Comparison of ENCODE assay signal across 8 cellular contexts in the genomic region with DNA sequence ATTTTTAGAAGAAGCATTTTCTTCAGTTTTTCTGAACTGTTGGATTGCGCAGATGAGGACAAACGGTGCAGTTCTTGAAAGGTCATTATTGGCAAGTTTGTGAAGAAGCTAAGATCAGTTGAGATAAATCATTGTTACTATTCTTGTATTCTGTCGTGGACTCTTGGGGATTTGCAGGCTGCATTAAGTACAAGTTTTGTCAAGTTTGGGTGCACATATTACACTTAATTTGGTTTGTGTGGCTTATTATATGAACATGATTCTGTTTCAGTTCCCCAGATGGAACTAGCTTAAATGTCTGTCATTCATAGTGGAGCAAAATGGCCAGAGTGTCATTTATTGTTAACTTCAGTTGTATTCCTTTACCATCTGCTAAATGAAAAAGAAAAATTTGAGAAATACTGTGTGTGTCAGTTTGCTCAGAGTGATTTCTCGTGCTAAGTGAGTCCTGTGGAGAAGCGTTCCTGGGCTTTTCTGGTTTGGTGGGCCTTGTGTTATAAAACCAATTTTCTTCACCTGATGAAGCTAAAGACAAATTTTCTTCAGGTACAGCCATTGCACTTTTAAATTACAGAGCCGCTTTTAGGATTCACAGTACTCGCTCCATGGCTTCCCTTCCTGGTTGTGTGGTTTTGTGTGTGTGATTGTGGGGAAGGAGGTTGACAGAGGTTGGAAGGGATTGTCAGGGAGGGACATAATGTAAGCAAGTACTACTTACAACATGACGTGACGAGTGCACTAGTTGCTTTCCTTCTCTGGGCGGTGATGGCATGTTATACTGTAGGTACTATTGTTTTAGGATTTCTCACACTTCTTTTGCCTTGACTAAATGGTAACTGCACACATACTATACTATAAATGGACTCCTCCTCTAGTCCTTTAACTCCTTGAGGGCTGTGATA. TPM values are rescaled to one million over a fixed set of nuclear protein-coding genes. Genes with fewer than 3 reads are reported as not detected.
DNase-seq lines count a peak whose midpoint lies in the region; ATAC-seq and TF ChIP-seq lines count a peak whose summit lies in the region.

No MANE protein-coding gene starts in this region.

- no peak overlapping the region for H4K91ac ChIP-seq in IMR-90 (ENCODE audit: insufficient read depth, low read depth, low read length)

- H3K23ac ChIP-seq in IMR-90 (ENCODE audit: low read depth, low read length), result peak overlapping the region; percentile 87

- peak overlapping the region; percentile 9; the same call in 1 of the 2 replicates for H3K4ac ChIP-seq in IMR-90 (ENCODE audit: low read depth, low read length)

- H3K4me2 ChIP-seq in IMR-90 (ENCODE audit: low read depth, low read length), result peak overlapping the region; percentile 99

- in situ Hi-C loops in IMR-90 (cut with MboI; ENCODE audit: low sequenced_read_pairs), result no loop called here

- TF ChIP-seq CTCF in AG10803 (conservative IDR thresholded peaks at IDR 0.05; ENCODE audit: low read length), result no peak
- no peak for TF ChIP-seq CTCF in IMR-90 (conservative IDR thresholded peaks at IDR 0.05; ENCODE audit: low read depth, low read length)
- no peak for TF ChIP-seq CTCF in cardiac fibroblast (IDR thresholded peaks at IDR 0.05; ENCODE audit: low read depth, low read length)

- no peak overlapping the region for H3K18ac ChIP-seq in IMR-90 (ENCODE audit: low read depth, low read length)

- no peak overlapping the region for H2BK5ac ChIP-seq in IMR-90 (ENCODE audit: low read depth, low read length, poor library complexity, severe bottlenecking)

- H4K5ac ChIP-seq in IMR-90 (ENCODE audit: low read depth, low read length), result no peak overlapping the region

- H3K56ac ChIP-seq in IMR-90 (ENCODE audit: extremely low read depth, insufficient read depth, low read length), result no peak overlapping the region

- DNase-seq in AG10803 (ENCODE audit: low read depth) (peak; percentile 13), IMR-90 (no peak), cardiac fibroblast (ENCODE audit: low read depth in 2 of 2) (peak in 1 of 2 donors; percentile 35), glomerular visceral epithelial cell (ENCODE audit: extremely low spot score) (no peak), COLO668 (lab: John Stamatoyannopoulos, UW; ENCODE audit: unreplicated experiment) (no peak), cortex of kidney (lab: John Stamatoyannopoulos, UW) (no peak)

- H2BK120ac ChIP-seq in IMR-90 (ENCODE audit: low read depth, low read length), result no peak overlapping the region

- no peak overlapping the region for H3K27ac ChIP-seq in IMR-90 (ENCODE audit: insufficient read depth, low read length)
- H3K27ac ChIP-seq in muscle layer of duodenum (ENCODE audit: low read length), result peak overlapping the region; percentile 69

- ATAC-seq in IMR-90 (ENCODE audit: low read depth) (no peak), HG03432 (IDR thresholded peaks at IDR 0.05; ENCODE audit: unreplicated experiment) (no peak)

- H3K14ac ChIP-seq in IMR-90 (replicated peaks; ENCODE audit: low read depth, low read length), result peak overlapping the region; percentile 50

- H3K27me3 ChIP-seq in IMR-90 (ENCODE audit: control insufficient read depth, insufficient read depth, low read length) (no peaks in the 10 kb centered on the region), muscle layer of duodenum (ENCODE audit: low read depth, low read length) (no peaks in the 10 kb centered on the region)

- no peak for TF ChIP-seq RAD21 in IMR-90 (IDR thresholded peaks at IDR 0.05; ENCODE audit: low read length)

- no peak overlapping the region for H2AFZ ChIP-seq in IMR-90 (replicated peaks; ENCODE audit: low read length, poor library complexity)

- H3K79me1 ChIP-seq in IMR-90 (ENCODE audit: low read depth in 1 of 2, low read length in 2 of 2), result peaks cover 4 to 42% of the 10 kb centered on the region in 2 experiments

- no peaks in the 10 kb centered on the region for H3K36me3 ChIP-seq in IMR-90 (ENCODE audit: control insufficient read depth, insufficient read depth, low read length)
- H3K36me3 ChIP-seq in muscle layer of duodenum (ENCODE audit: control insufficient read depth in 1 of 2, insufficient read depth in 2 of 2, low read length in 2 of 2), result no peaks in the 10 kb centered on the region

- peak overlapping the region; percentile 56; the same call in 1 of the 2 replicates for H3K9ac ChIP-seq in IMR-90 (ENCODE audit: low read depth, low read length)

- H3K9me3 ChIP-seq in IMR-90 (ENCODE audit: control insufficient read depth, insufficient read depth, low read length), result no peaks in the 10 kb centered on the region
- no peaks in the 10 kb centered on the region for H3K9me3 ChIP-seq in muscle layer of duodenum (ENCODE audit: control insufficient read depth in 1 of 2, low read length in 2 of 2)

- H2AK9ac ChIP-seq in IMR-90 (replicated peaks; ENCODE audit: low read depth, low read length, poor library complexity), result no peak overlapping the region

- CTCF ChIA-PET in IMR-90 (lab: Yijun Ruan, JAX), result interaction anchor here (1.4 kb wide), 1 partner anchor 18 kb away, joined by 3 read pairs; no protein-coding TSS in a partner anchor

- H3K4me3 ChIP-seq in AG10803 (ENCODE audit: low read length) (peak overlapping the region; percentile 75), IMR-90 (ENCODE audit: insufficient read depth, low read depth, low read length) (peak overlapping the region; percentile 67), cardiac fibroblast (replicated peaks in 1 of 2; ENCODE audit: low read depth in 2 of 2, low read length in 2 of 2) (peak overlapping the region; percentile 76), muscle layer of duodenum (ENCODE audit: low read depth in 1 of 2, low read length in 2 of 2) (peak overlapping the region; percentile 65 to 76)

- H2AK5ac ChIP-seq in IMR-90 (ENCODE audit: low read depth, low read length), result 0 out of 2 replicates have a peak overlapping the region, but pooled peaks have one; percentile 9

- H3K4me1 ChIP-seq in IMR-90 (ENCODE audit: control insufficient read depth, insufficient read depth, low read length) (peaks cover 3% of the 10 kb centered on the region), muscle layer of duodenum (ENCODE audit: control insufficient read depth in 1 of 2, insufficient read depth in 2 of 2, low read length in 2 of 2) (peaks cover 5 to 12% of the 10 kb centered on the region in 2 donors)

- no peak overlapping the region; the same call in 1 of the 2 replicates for H2BK20ac ChIP-seq in IMR-90 (ENCODE audit: low read depth, low read length)

- TSS peak; percentile 34 for BruUV-seq in IMR-90 (replicated peaks; lab: Mats Ljungman, UMichigan)

- TF ChIP-seq POLR2A in IMR-90 (IDR thresholded peaks at IDR 0.05; ENCODE audit: low read depth, low read length), result no peak

- H4K20me1 ChIP-seq in IMR-90 (ENCODE audit: insufficient read depth, low read length), result peaks cover 26% of the 10 kb centered on the region

- peaks cover 5% of the 10 kb centered on the region for H3K9me1 ChIP-seq in IMR-90 (ENCODE audit: insufficient read depth, low read length)

- no peak overlapping the region for H4K8ac ChIP-seq in IMR-90 (ENCODE audit: low read depth in 2 of 2, low read length in 2 of 2)

- intact Hi-C loops in IMR-90 (cut with micrococcal nuclease), result loop anchor here (2.0 to 5.0 kb wide), 3 partner anchors 23 to 100 kb away; no protein-coding TSS in a partner anchor

- no peak overlapping the region for H2BK15ac ChIP-seq in IMR-90 (ENCODE audit: low read depth, low read length)

- POLR2A ChIA-PET in IMR-90 (lab: Charles Lee; ENCODE audit: unreplicated experiment), result interaction anchor here (0.6 kb wide), 2 partner anchors 15 to 22 kb away, joined by 3 read pairs; no protein-coding TSS in a partner anchor

- WGBS in IMR-90 (ENCODE audit: extremely low coverage in 2 of 2, insufficient read length in 1 of 2), 2 experiments, result no CpG with 5 or more reads among the region's 10 CpGs

- dilution Hi-C loops in IMR-90 (cut with HindIII; ENCODE audit: low sequenced_read_pairs, unreplicated experiment), result no loop called here

TF ChIP-seq in IMR-90, 13 proteins besides CTCF, POLR2A, EP300 and RAD21:
- no peak for TF ChIP-seq RCOR1 (IDR thresholded peaks at IDR 0.05; ENCODE audit: insufficient replicate concordance, low read length)
- no peak for TF ChIP-seq FOS (IDR thresholded peaks at IDR 0.05; ENCODE audit: low read depth, low read length)
- no peak for TF ChIP-seq MXI1 (IDR thresholded peaks at IDR 0.05; ENCODE audit: borderline replicate concordance, low read depth, low read length)
- TF ChIP-seq RFX5 (IDR thresholded peaks at IDR 0.05; ENCODE audit: low read depth, low read length), result no peak
- TF ChIP-seq, protein P1, sequence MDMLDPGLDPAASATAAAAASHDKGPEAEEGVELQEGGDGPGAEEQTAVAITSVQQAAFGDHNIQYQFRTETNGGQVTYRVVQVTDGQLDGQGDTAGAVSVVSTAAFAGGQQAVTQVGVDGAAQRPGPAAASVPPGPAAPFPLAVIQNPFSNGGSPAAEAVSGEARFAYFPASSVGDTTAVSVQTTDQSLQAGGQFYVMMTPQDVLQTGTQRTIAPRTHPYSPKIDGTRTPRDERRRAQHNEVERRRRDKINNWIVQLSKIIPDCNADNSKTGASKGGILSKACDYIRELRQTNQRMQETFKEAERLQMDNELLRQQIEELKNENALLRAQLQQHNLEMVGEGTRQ (IDR thresholded peaks at IDR 0.05; ENCODE audit: low read depth, low read length), result no peak
- no peak for TF ChIP-seq CEBPB (IDR thresholded peaks at IDR 0.05; ENCODE audit: low read depth, low read length)
- no peak for TF ChIP-seq MAFK (IDR thresholded peaks at IDR 0.05; ENCODE audit: low read depth, low read length)
- TF ChIP-seq BHLHE40 (IDR thresholded peaks at IDR 0.05; ENCODE audit: low read depth, low read length), result no peak
- TF ChIP-seq CHD1 (IDR thresholded peaks at IDR 0.05; ENCODE audit: low read depth, low read length), result no peak
- TF ChIP-seq NFE2L2 (IDR thresholded peaks at IDR 0.05; ENCODE audit: low read depth, low read length), result no peak
- no peak for TF ChIP-seq SMC3 (IDR thresholded peaks at IDR 0.05; ENCODE audit: low read depth, low read length)
- TF ChIP-seq, protein P2, sequence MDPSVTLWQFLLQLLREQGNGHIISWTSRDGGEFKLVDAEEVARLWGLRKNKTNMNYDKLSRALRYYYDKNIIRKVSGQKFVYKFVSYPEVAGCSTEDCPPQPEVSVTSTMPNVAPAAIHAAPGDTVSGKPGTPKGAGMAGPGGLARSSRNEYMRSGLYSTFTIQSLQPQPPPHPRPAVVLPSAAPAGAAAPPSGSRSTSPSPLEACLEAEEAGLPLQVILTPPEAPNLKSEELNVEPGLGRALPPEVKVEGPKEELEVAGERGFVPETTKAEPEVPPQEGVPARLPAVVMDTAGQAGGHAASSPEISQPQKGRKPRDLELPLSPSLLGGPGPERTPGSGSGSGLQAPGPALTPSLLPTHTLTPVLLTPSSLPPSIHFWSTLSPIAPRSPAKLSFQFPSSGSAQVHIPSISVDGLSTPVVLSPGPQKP (IDR thresholded peaks at IDR 0.05; ENCODE audit: borderline replicate concordance, low read depth, low read length), result no peak
- no peak for TF ChIP-seq MAZ (IDR thresholded peaks at IDR 0.05; ENCODE audit: borderline replicate concordance, low read depth, low read length)

RNA-seq across cellular contexts. Expression of a gene that starts 1.7 kb away (rescaled TPM):
- total RNA-seq in IMR-90 (2012; rRNA removed), result 46.4 and 46.9 TPM in 2 replicates
- 10.4 and 11.6 TPM in 2 replicates for polyA plus RNA-seq in IMR-90 (2012; rRNA removed)
- polyA plus RNA-seq in IMR-90 (2012; cell fraction: cytosol; rRNA removed), result 5.6 and 6.4 TPM in 2 replicates
- polyA plus RNA-seq in IMR-90 (2012; cell fraction: nucleus; rRNA removed; ENCODE audit: low replicate concordance), result 34.4 and 43.0 TPM in 2 replicates
